In the genomic region with DNA sequence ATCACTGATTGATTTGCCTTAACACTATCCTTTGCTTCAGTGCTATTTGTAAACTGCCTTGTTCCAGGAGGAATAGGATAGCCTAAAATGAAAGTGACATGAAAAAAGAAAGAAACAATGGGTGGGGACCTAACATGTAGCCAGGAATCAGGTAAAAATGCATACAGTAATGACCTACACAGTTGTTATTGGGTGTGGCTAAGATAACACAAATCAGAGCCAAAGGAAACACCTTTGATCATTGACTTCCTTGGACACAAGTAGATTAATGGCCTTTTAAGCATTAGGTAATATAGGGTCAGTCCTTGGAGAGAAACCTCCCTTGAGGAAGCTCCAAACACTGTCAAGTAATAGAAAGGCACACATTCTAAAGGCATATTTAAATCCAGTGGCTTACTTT, we compare ENCODE assay signal across 23 cellular contexts.
"Had no signal": no experiment of that assay in that cellular context is flagged by ENCODE, and none has a peak within 500 bp of the region (broad histone marks: within the 10 kb centered on the region; RNA-seq: fewer than 3 reads in every experiment).

No MANE protein-coding gene starts in this region.

- H3K27ac ChIP-seq: Peyer's patch, RWPE1, SJSA1 had no signal

- H3K4me3 ChIP-seq: Peyer's patch, SJSA1 had no signal

- H3K36me3 ChIP-seq: brain microvascular endothelial cell, Peyer's patch, SJSA1 had no signal

- DNase-seq: activated CD4-positive, alpha-beta T cell treated with anti-CD3 and anti-CD28 coated beads for 36 hours; activated CD4-positive, CD25-positive, alpha-beta regulatory T cell; activated CD8-positive, alpha-beta memory T cell treated with anti-CD3 and anti-CD28 coated beads, Interleukin-2, amount 50 U/mL, for 4 hours; activated CD8-positive, alpha-beta T cell treated with anti-CD3 and anti-CD28 coated beads for 36 hours; activated gamma-delta T cell treated with Interleukin-2 at 50 U/mL for 16 hours; activated naive CD4-positive, alpha-beta T cell treated with anti-CD3 and anti-CD28 coated beads, Interleukin-2, amount 10 ng/mL, durations not matched to agents 7 days and 5 days; activated naive CD8-positive, alpha-beta T cell treated with anti-CD3 and anti-CD28 coated beads for 36 hours; activated T-cell treated with anti-CD3 and anti-CD28 coated beads, Interleukin-2, amount 50 U/mL, for 72 hours; brain microvascular endothelial cell; caudate nucleus; KG1; NCI-H1092; NCI-H1930; NCI-H345; NCI-H510A; NCI-H526 treated with DMSO at 0.1 percent for 48 hours; NK-92 treated with Interleukin-12 subunit alpha and Interleukin-12 subunit beta, amount 100 ng/mL, for 24 hours; Peyer's patch; Right ventricle myocardium superior; T-helper 17 cell; T-helper 9 cell had no signal

- H3K9me3 ChIP-seq: Peyer's patch, SJSA1 had no signal

- H3K27me3 ChIP-seq: brain microvascular endothelial cell, Peyer's patch, SJSA1 had no signal
